Comparison of ENCODE assay signal across 24 cellular contexts in genomic region chr14:43651185-43651787, GRCh38.
"Had no signal": no experiment of that assay in that cellular context is flagged by ENCODE, and none has a peak within 500 bp of the region (broad histone marks: within the 10 kb centered on the region; RNA-seq: fewer than 3 reads in every experiment).

No MANE protein-coding gene starts in this region.

- H3K4me2 ChIP-seq: PC-9 had no signal

- H3K36me3 Mint-ChIP-seq: activated CD8-positive, alpha-beta memory T cell treated with anti-CD3 and anti-CD28 coated beads, Interleukin-2, amount 10 ng/mL, durations not matched to agents 7 days and 5 days; activated naive CD4-positive, alpha-beta T cell treated with anti-CD3 and anti-CD28 coated beads, Interleukin-2, amount 50 U/mL, for 24 hours had no signal

- H3K27ac Mint-ChIP-seq: activated B cell treated with CpG ODN at 0.5 μM for 24 hours; activated CD4-positive, alpha-beta T cell treated with anti-CD3 and anti-CD28 coated beads, Interleukin-2, amount 10 ng/mL, durations not matched to agents 24 days and 14 days; activated CD8-positive, alpha-beta memory T cell treated with anti-CD3 and anti-CD28 coated beads, Interleukin-2, amount 10 ng/mL, durations not matched to agents 7 days and 5 days; activated naive CD4-positive, alpha-beta T cell treated with anti-CD3 and anti-CD28 coated beads, Interleukin-2, amount 50 U/mL, for 24 hours; activated T-cell treated with anti-CD3 and anti-CD28 coated beads, Interleukin-2, amount 50 U/mL, for 24 hours; activated T-helper 1 cell treated with anti-CD3 and anti-CD28 coated beads, Interleukin-12 subunit alpha, Interleukin-12 subunit beta, Interleukin-2, Interleukin-4 antibody, amounts not matched to agents 30 ng/mL and 10 ng/mL and 1 ng/mL, durations not matched to agents 14 hours and 24 hours and 36 hours; T-helper 17 cell had no signal

- H3K4me1 ChIP-seq: ascending aorta, body of pancreas had no signal

- H3K4me3 ChIP-seq: ascending aorta, body of pancreas, coronary artery, PC-9 had no signal

- H3K27me3 ChIP-seq: ascending aorta, body of pancreas had no signal

- H3K27ac ChIP-seq: ascending aorta, body of pancreas, coronary artery, PC-9 had no signal

- FAIRE-seq: TTC549 had no signal

- H3K9me3 ChIP-seq: ascending aorta, body of pancreas had no signal

- H3K4me3 Mint-ChIP-seq: activated B cell treated with CpG ODN at 0.5 μM for 24 hours; activated CD4-positive, alpha-beta T cell treated with anti-CD3 and anti-CD28 coated beads, Interleukin-2, amount 10 ng/mL, durations not matched to agents 24 days and 14 days; activated CD8-positive, alpha-beta memory T cell treated with anti-CD3 and anti-CD28 coated beads, Interleukin-2, amount 10 ng/mL, durations not matched to agents 7 days and 5 days; activated naive CD4-positive, alpha-beta T cell treated with anti-CD3 and anti-CD28 coated beads, Interleukin-2, amount 50 U/mL, for 24 hours; activated T-cell treated with anti-CD3 and anti-CD28 coated beads, Interleukin-2, amount 50 U/mL, for 24 hours; activated T-helper 1 cell treated with anti-CD3 and anti-CD28 coated beads, Interleukin-12 subunit alpha, Interleukin-12 subunit beta, Interleukin-2, Interleukin-4 antibody, amounts not matched to agents 30 ng/mL and 10 ng/mL and 1 ng/mL, durations not matched to agents 14 hours and 24 hours and 36 hours; T-helper 17 cell had no signal

- ATAC-seq: activated CD8-positive, alpha-beta memory T cell treated with anti-CD3 and anti-CD28 coated beads, Interleukin-2, amount 10 ng/mL, durations not matched to agents 7 days and 5 days; body of pancreas; T-helper 17 cell had no signal

- DNase-seq: activated B cell treated with CpG ODN at 0.5 μM for 24 hours; activated CD4-positive, alpha-beta T cell treated with anti-CD3 and anti-CD28 coated beads for 1 hour; activated CD4-positive, alpha-beta T cell treated with anti-CD3 and anti-CD28 coated beads, Interleukin-2, amount 10 ng/mL, durations not matched to agents 24 days and 14 days; activated CD4-positive, alpha-beta T cell treated with anti-CD3 and anti-CD28 coated beads, Interleukin-2, amount 50 U/mL, for 48 hours; activated CD8-positive, alpha-beta memory T cell treated with anti-CD3 and anti-CD28 coated beads, Interleukin-2, amount 10 ng/mL, durations not matched to agents 7 days and 5 days; activated effector memory CD4-positive, alpha-beta T cell treated with Interleukin-2 at 50 U/mL for 16 hours; activated naive CD4-positive, alpha-beta T cell; activated T-cell treated with anti-CD3 and anti-CD28 coated beads, Interleukin-2, amount 50 U/mL, for 24 hours; amniotic stem cell; body of pancreas; central memory CD4-positive, alpha-beta T cell; NCI-H1048; NCI-H146; NCI-H187 treated with DMSO at 0.1 percent for 48 hours; NCI-H345; PC-9; SIG-M5; T-helper 17 cell; T1000 had no signal

- H3K27me3 Mint-ChIP-seq: activated B cell treated with CpG ODN at 0.5 μM for 24 hours; activated CD4-positive, alpha-beta T cell treated with anti-CD3 and anti-CD28 coated beads, Interleukin-2, amount 10 ng/mL, durations not matched to agents 24 days and 14 days; activated CD8-positive, alpha-beta memory T cell treated with anti-CD3 and anti-CD28 coated beads, Interleukin-2, amount 10 ng/mL, durations not matched to agents 7 days and 5 days; activated naive CD4-positive, alpha-beta T cell treated with anti-CD3 and anti-CD28 coated beads, Interleukin-2, amount 50 U/mL, for 24 hours; activated T-cell treated with anti-CD3 and anti-CD28 coated beads, Interleukin-2, amount 50 U/mL, for 24 hours; T-helper 17 cell had no signal

- H3K36me3 ChIP-seq: ascending aorta had no signal

- H3K4me1 Mint-ChIP-seq: activated B cell treated with CpG ODN at 0.5 μM for 24 hours; activated CD4-positive, alpha-beta T cell treated with anti-CD3 and anti-CD28 coated beads, Interleukin-2, amount 10 ng/mL, durations not matched to agents 24 days and 14 days; activated CD8-positive, alpha-beta memory T cell treated with anti-CD3 and anti-CD28 coated beads, Interleukin-2, amount 10 ng/mL, durations not matched to agents 7 days and 5 days; activated naive CD4-positive, alpha-beta T cell treated with anti-CD3 and anti-CD28 coated beads, Interleukin-2, amount 50 U/mL, for 24 hours; T-helper 17 cell had no signal

- H2AFZ ChIP-seq: PC-9 had no signal
